ENCODE assay signal across 8 cellular contexts in genomic region chr5:52787600-52788504, GRCh38. TPM values are rescaled to one million over a fixed set of nuclear protein-coding genes. Genes with fewer than 3 reads are reported as not detected.
DNase-seq lines count a peak whose midpoint lies in the region; ATAC-seq lines count a peak whose summit lies in the region.

Gene ITGA1, plus strand, starts transcription at chr5:52787916. Its CDS starts 438 bp downstream, at chr5:52788354.
A gene with protein sequence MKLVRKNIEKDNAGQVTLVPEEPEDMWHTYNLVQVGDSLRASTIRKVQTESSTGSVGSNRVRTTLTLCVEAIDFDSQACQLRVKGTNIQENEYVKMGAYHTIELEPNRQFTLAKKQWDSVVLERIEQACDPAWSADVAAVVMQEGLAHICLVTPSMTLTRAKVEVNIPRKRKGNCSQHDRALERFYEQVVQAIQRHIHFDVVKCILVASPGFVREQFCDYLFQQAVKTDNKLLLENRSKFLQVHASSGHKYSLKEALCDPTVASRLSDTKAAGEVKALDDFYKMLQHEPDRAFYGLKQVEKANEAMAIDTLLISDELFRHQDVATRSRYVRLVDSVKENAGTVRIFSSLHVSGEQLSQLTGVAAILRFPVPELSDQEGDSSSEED (plus strand): TSS chr5:52787916. CDS start chr5:52800395, 12,479 bp downstream.

- POLR2A ChIA-PET in activated CD8-positive, alpha-beta T cell treated with anti-CD3 and anti-CD28 coated beads, Interleukin-2, amount 10 ng/mL, durations not matched to agents 7 days and 5 days (lab: Charles Lee): interaction anchor here (1.0 to 2.1 kb wide), 2 partner anchors 12 to 15 kb away, joined by 4 to 13 read pairs; no protein-coding TSS in a partner anchor

- H3K4me3 Mint-ChIP-seq in activated CD8-positive, alpha-beta T cell treated with anti-CD3 and anti-CD28 coated beads, Interleukin-2, amount 10 ng/mL, durations not matched to agents 7 days and 5 days: peak within 1 kb of the TSS; percentile 92

- no peaks in the 10 kb centered on the region for H3K27me3 ChIP-seq in effector memory CD4-positive, alpha-beta T cell (replicated peaks; ENCODE audit: control insufficient read depth, insufficient read depth, low read length, poor library complexity, severe bottlenecking)

- CTCF ChIA-PET in activated CD8-positive, alpha-beta T cell treated with anti-CD3 and anti-CD28 coated beads, Interleukin-2, amount 10 ng/mL, durations not matched to agents 7 days and 5 days (lab: Charles Lee): interaction anchor here (0.7 to 3.7 kb wide), 18 partner anchors 8 to 317 kb away, joined by 3 to 38 read pairs (median 4); no protein-coding TSS in a partner anchor

- H3K27ac Mint-ChIP-seq in activated CD8-positive, alpha-beta T cell treated with anti-CD3 and anti-CD28 coated beads, Interleukin-2, amount 10 ng/mL, durations not matched to agents 7 days and 5 days: peak within 1 kb of the TSS; percentile 88

- ATAC-seq in HG02623 (IDR thresholded peaks at IDR 0.05; ENCODE audit: unreplicated experiment): peak; percentile 79
- peak; percentile 95 for ATAC-seq in activated CD8-positive, alpha-beta T cell treated with anti-CD3 and anti-CD28 coated beads, Interleukin-2, amount 10 ng/mL, durations not matched to agents 7 days and 5 days

- H3K27me3 Mint-ChIP-seq in activated CD8-positive, alpha-beta T cell treated with anti-CD3 and anti-CD28 coated beads, Interleukin-2, amount 10 ng/mL, durations not matched to agents 7 days and 5 days (ENCODE audit: low read depth): no peaks in the 10 kb centered on the region

- H3K9me3 ChIP-seq in effector memory CD4-positive, alpha-beta T cell (ENCODE audit: control insufficient read depth, low read length): no peaks in the 10 kb centered on the region

- no peaks in the 10 kb centered on the region for H3K36me3 ChIP-seq in effector memory CD4-positive, alpha-beta T cell (ENCODE audit: control insufficient read depth, insufficient read depth, low read length)

- no peaks in the 10 kb centered on the region for H3K9me3 Mint-ChIP-seq in activated CD8-positive, alpha-beta T cell treated with anti-CD3 and anti-CD28 coated beads, Interleukin-2, amount 10 ng/mL, durations not matched to agents 7 days and 5 days (ENCODE audit: insufficient read depth)

- peaks cover 12% of the 10 kb centered on the region for H3K4me1 ChIP-seq in effector memory CD4-positive, alpha-beta T cell (ENCODE audit: control insufficient read depth, insufficient read depth, low read length, poor library complexity, severe bottlenecking)

- peak within 1 kb of the TSS; percentile 78 for H3K4me3 ChIP-seq in effector memory CD4-positive, alpha-beta T cell (ENCODE audit: insufficient read depth, low read depth, low read length, poor library complexity, severe bottlenecking)

- peak within 1 kb of the TSS; percentile 57 for H3K27ac ChIP-seq in effector memory CD4-positive, alpha-beta T cell (ENCODE audit: insufficient read depth, low read length, poor library complexity, severe bottlenecking)

- DNase-seq in NCI-H82 (lab: John Stamatoyannopoulos, UW) (peak; percentile 60), NCI-H82 treated with DMSO at 0.1 percent for 48 hours (lab: John Stamatoyannopoulos, UW; ENCODE audit: unreplicated experiment) (no peak), NCI-H1694 (lab: John Stamatoyannopoulos, UW) (peak; percentile 56), medulla oblongata (ENCODE audit: extremely low spot score) (peak; percentile 50)
- peak; percentile 64 for DNase-seq in activated CD8-positive, alpha-beta T cell treated with anti-CD3 and anti-CD28 coated beads, Interleukin-2, amount 10 ng/mL, durations not matched to agents 7 days and 5 days
- peak; percentile 12 to 37 (median 34) for DNase-seq in effector memory CD4-positive, alpha-beta T cell
- DNase-seq in stimulated activated CD8-positive, alpha-beta memory T cell treated with anti-CD3 and anti-CD28 coated beads, Interleukin-15, amount 100 ng/mL, for 48 hours (ENCODE audit: low read depth in 2 of 2): peak; percentile 15 to 48

- peaks cover 15% of the 10 kb centered on the region for H3K36me3 Mint-ChIP-seq in activated CD8-positive, alpha-beta T cell treated with anti-CD3 and anti-CD28 coated beads, Interleukin-2, amount 10 ng/mL, durations not matched to agents 7 days and 5 days (ENCODE audit: low read depth)

- peaks cover 47% of the 10 kb centered on the region for H3K4me1 Mint-ChIP-seq in activated CD8-positive, alpha-beta T cell treated with anti-CD3 and anti-CD28 coated beads, Interleukin-2, amount 10 ng/mL, durations not matched to agents 7 days and 5 days (ENCODE audit: low read depth)

RNA-seq across cellular contexts. Expression of gene ITGA1, which starts in this region (rescaled TPM):
- total RNA-seq in activated CD8-positive, alpha-beta T cell treated with anti-CD3 and anti-CD28 coated beads, Interleukin-2, amount 10 ng/mL, durations not matched to agents 7 days and 5 days: 10 to 100 TPM; 18.0 to 19.2 TPM

RNA-seq across cellular contexts. Expression of the second gene that starts in this region (rescaled TPM):
- 10 to 100 TPM; 22.9 to 25.7 TPM for total RNA-seq in activated CD8-positive, alpha-beta T cell treated with anti-CD3 and anti-CD28 coated beads, Interleukin-2, amount 10 ng/mL, durations not matched to agents 7 days and 5 days
